ENCODE assay signal across 1 cellular context in genomic region chr18:8696749-8697211, GRCh38.
TF ChIP-seq lines count a peak whose summit lies in the region.

No MANE protein-coding gene starts in this region.

TF ChIP-seq in HEK293, 187 proteins besides CTCF, POLR2A, EP300 and RAD21 (continued from another document):
- TF ChIP-seq ZNF112 (tag by site-specific recombination; IDR thresholded peaks at IDR 0.05), result no peak
- TF ChIP-seq PRDM2 (tag by site-specific recombination; IDR thresholded peaks at IDR 0.05; ENCODE audit: borderline replicate concordance), result no peak
- TF ChIP-seq ZNF24 (tag by site-specific recombination; IDR thresholded peaks at IDR 0.05), result no peak
- no peak for TF ChIP-seq ZNF629 (tag by site-specific recombination; IDR thresholded peaks at IDR 0.05)
- TF ChIP-seq HOXD13 (CRISPR knock-in tag; IDR thresholded peaks at IDR 0.05; ENCODE audit: borderline replicate concordance), result no peak
- no peak for TF ChIP-seq ZNF791 (tag by site-specific recombination; IDR thresholded peaks at IDR 0.05)
- TF ChIP-seq ZBTB44 (tag by site-specific recombination; IDR thresholded peaks at IDR 0.05), result no peak
- TF ChIP-seq OVOL3 (tag by site-specific recombination; IDR thresholded peaks at IDR 0.05), result no peak
- TF ChIP-seq ZNF426 (tag by site-specific recombination; IDR thresholded peaks at IDR 0.05), result no peak
- no peak for TF ChIP-seq KLF17 (tag by site-specific recombination; IDR thresholded peaks at IDR 0.05)
- TF ChIP-seq ZNF677 (tag by site-specific recombination; IDR thresholded peaks at IDR 0.05), result no peak
- no peak for TF ChIP-seq ZNF664 (tag by site-specific recombination; IDR thresholded peaks at IDR 0.05)
- TF ChIP-seq ZFP3 (tag by site-specific recombination; IDR thresholded peaks at IDR 0.05; ENCODE audit: low read depth), result no peak
- no peak for TF ChIP-seq ZNF621 (tag by site-specific recombination; IDR thresholded peaks at IDR 0.05)
